Comparison of ENCODE assay signal across 22 cellular contexts in the genomic region with DNA sequence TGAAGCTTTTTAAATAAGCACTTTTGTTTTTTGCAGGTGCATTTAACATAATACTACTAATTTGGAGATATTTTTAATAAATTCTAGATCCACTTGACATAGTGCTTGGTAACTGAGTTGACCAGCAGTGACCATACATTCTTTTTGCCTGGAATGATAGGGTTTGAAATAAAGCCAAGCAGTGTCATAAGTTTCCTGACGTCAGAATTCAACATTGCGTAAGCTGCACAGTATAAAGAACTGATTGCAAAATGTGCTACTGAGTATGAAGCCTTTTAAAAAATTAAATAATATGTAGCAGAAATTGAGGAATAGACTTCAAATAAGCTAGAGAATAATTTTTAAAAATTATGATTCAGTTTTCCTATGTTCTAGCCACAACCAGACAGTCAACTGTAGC.
DNase-seq lines count a peak whose midpoint lies in the region; ATAC-seq and TF ChIP-seq lines count a peak whose summit lies in the region.
"Had no signal": no experiment of that assay in that cellular context is flagged by ENCODE, and none has a peak within 500 bp of the region (broad histone marks: within the 10 kb centered on the region; RNA-seq: fewer than 3 reads in every experiment).

No MANE protein-coding gene starts in this region.

- WGBS in prostate gland: 66% methylated on average over 2 of the region's 2 CpGs
- 39 to 40% methylated on average over 2 of the region's 2 CpGs for WGBS in GM23248 (ENCODE audit: low coverage in 1 of 2, low lambda C conversion rate in 2 of 2, missing lambda C conversion rate in 2 of 2), 2 experiments

- H3K9me3 ChIP-seq in prostate gland (no peaks in the 10 kb centered on the region), GM23248 (ENCODE audit: low read depth) (no peaks in the 10 kb centered on the region)

- TF ChIP-seq CTCF in epithelial cell of esophagus (IDR thresholded peaks at IDR 0.05; ENCODE audit: insufficient read depth, low read depth, low read length, missing control alignments) (no peak), prostate gland (IDR thresholded peaks at IDR 0.05) (no peak)

- H3K9ac ChIP-seq in GM23248: no peak overlapping the region

- H3K4me3 ChIP-seq in epithelial cell of esophagus (ENCODE audit: low read length): no peak overlapping the region
- no peak overlapping the region for H3K4me3 ChIP-seq in prostate gland
- no peak overlapping the region for H3K4me3 ChIP-seq in GM23248
- H3K4me3 ChIP-seq: left lung, stomach had no signal

- H3K27me3 ChIP-seq in prostate gland (replicated peaks; ENCODE audit: insufficient read depth) (no peaks in the 10 kb centered on the region), GM23248 (replicated peaks; ENCODE audit: insufficient read depth) (no peaks in the 10 kb centered on the region)
- H3K27me3 ChIP-seq: left lung, stomach had no signal

- H3K9me2 ChIP-seq in GM23248 (ENCODE audit: insufficient read depth): no peaks in the 10 kb centered on the region

- H3K79me2 ChIP-seq in GM23248 (ENCODE audit: insufficient read depth): no peaks in the 10 kb centered on the region

- no peak overlapping the region for H3K4me2 ChIP-seq in GM23248 (ENCODE audit: unreplicated experiment)

- H3K27ac ChIP-seq in prostate gland: no peak overlapping the region
- H3K27ac ChIP-seq in GM23248: no peak overlapping the region
- H3K27ac ChIP-seq: left lung, stomach had no signal

- in situ Hi-C loops in GM23248 (cut with MboI): no loop called here

- H3K4me1 ChIP-seq in prostate gland (replicated peaks) (no peaks in the 10 kb centered on the region), GM23248 (ENCODE audit: insufficient read depth) (no peaks in the 10 kb centered on the region)
- H3K4me1 ChIP-seq: Caco-2, left lung, stomach had no signal

- no peak for TF ChIP-seq POLR2A in prostate gland (IDR thresholded peaks at IDR 0.05)

- DNase-seq in SIG-M5 treated with dmso at 0.1 percent for 504 hours (lab: John Stamatoyannopoulos, UW; ENCODE audit: unreplicated experiment) (peak; percentile 4), SIG-M5 (lab: John Stamatoyannopoulos, UW) (no peak), epithelial cell of esophagus (ENCODE audit: low read depth) (peak; percentile 31), left lobe of liver (ENCODE audit: low spot score) (no peak), prostate gland (ENCODE audit: low spot score) (no peak), NCI-H1436 treated with DMSO at 0.1 percent for 48 hours (lab: John Stamatoyannopoulos, UW) (no peak), GM23248 (no peak)
- DNase-seq: 8988T; activated T-cell treated with anti-CD3 and anti-CD28 coated beads, Interleukin-2, amount 50 U/mL, for 72 hours; Caco-2; dermis blood vessel endothelial cell; EL; glutamatergic neuron; HCEC 1CT; left lung; NCI-H1694; NCI-H2171 treated with DMSO at 0.1 percent for 48 hours; NCI-H69; stimulated activated CD4-positive, alpha-beta T cell treated with anti-CD3 and anti-CD28 coated beads, Interleukin-4, amount 100 ng/mL, for 24 hours; stomach had no signal

- H4K20me1 ChIP-seq in GM23248 (ENCODE audit: insufficient read depth): no peaks in the 10 kb centered on the region

- no peaks in the 10 kb centered on the region for H3K36me3 ChIP-seq in prostate gland
- no peaks in the 10 kb centered on the region for H3K36me3 ChIP-seq in GM23248 (ENCODE audit: low read depth)
- H3K36me3 ChIP-seq: left lung, stomach had no signal

- no peak overlapping the region for H2AFZ ChIP-seq in GM23248

- ATAC-seq in left lobe of liver (peak; percentile 44), HG02763 (IDR thresholded peaks at IDR 0.05; ENCODE audit: unreplicated experiment) (no peak)
- ATAC-seq: activated naive CD4-positive, alpha-beta T cell treated with anti-CD3 and anti-CD28 coated beads, Interleukin-2, amount 50 U/mL, for 72 hours; activated T-cell treated with anti-CD3 and anti-CD28 coated beads, Interleukin-2, amount 50 U/mL, for 72 hours; left lung had no signal

- intact Hi-C loops in prostate gland (cut with DNase I): no loop called here

- H3F3A ChIP-seq in GM23248 (ENCODE audit: insufficient read depth): no peaks in the 10 kb centered on the region

Comparison
In these comparisons a context has a peak if more than half of its experiments do, and no peak if none do; other contexts are left out.
1. DNase-seq: peak in SIG-M5 treated with dmso at 0.1 percent for 504 hours (single experiment) and epithelial cell of esophagus (single experiment); none in SIG-M5 (single experiment), left lobe of liver (single experiment), prostate gland (single experiment), NCI-H1436 treated with DMSO at 0.1 percent for 48 hours (single experiment) and GM23248 (single experiment).